ENCODE assay signal across 21 cellular contexts in genomic region chr18:23890589-23890988, GRCh38.
DNase-seq lines count a peak whose midpoint lies in the region; ATAC-seq and TF ChIP-seq lines count a peak whose summit lies in the region.
"Had no signal": no experiment of that assay in that cellular context is flagged by ENCODE, and none has a peak within 500 bp of the region (broad histone marks: within the 10 kb centered on the region; RNA-seq: fewer than 3 reads in every experiment).

No MANE protein-coding gene starts in this region.

- no peak overlapping the region for H3K27ac ChIP-seq in left ventricle myocardium inferior (replicated peaks)
- H3K27ac ChIP-seq: dorsolateral prefrontal cortex, Peyer's patch, thyroid gland, VCaP had no signal

- intact Hi-C loops in left ventricle myocardium inferior (cut with micrococcal nuclease): no loop called here

- no peak for TF ChIP-seq CTCF in left ventricle myocardium inferior (IDR thresholded peaks at IDR 0.05; ENCODE audit: borderline replicate concordance)

- ATAC-seq in HG03159 (IDR thresholded peaks at IDR 0.05; ENCODE audit: unreplicated experiment): no peak
- ATAC-seq: activated CD8-positive, alpha-beta T cell treated with anti-CD3 and anti-CD28 coated beads, Interleukin-2, amount 10 ng/mL, durations not matched to agents 7 days and 5 days; sciatic nerve had no signal

- peaks cover 9% of the 10 kb centered on the region for H3K4me1 ChIP-seq in left ventricle myocardium inferior
- H3K4me1 ChIP-seq: BE2C, thyroid gland had no signal

- no peak overlapping the region for H3K4me3 ChIP-seq in left ventricle myocardium inferior
- no peak overlapping the region for H3K4me3 ChIP-seq in H7 (ENCODE audit: insufficient read depth, low read depth, low read length)
- H3K4me3 ChIP-seq: dorsolateral prefrontal cortex, Peyer's patch, thyroid gland had no signal

- H3K27me3 ChIP-seq in left ventricle myocardium inferior (ENCODE audit: low read depth) (no peaks in the 10 kb centered on the region), H7 (ENCODE audit: control insufficient read depth, insufficient read depth, low read length) (no peaks in the 10 kb centered on the region)
- H3K27me3 ChIP-seq: BE2C, dorsolateral prefrontal cortex, Peyer's patch, thyroid gland had no signal

- H3K9me3 ChIP-seq in left ventricle myocardium inferior (replicated peaks): no peaks in the 10 kb centered on the region
- H3K9me3 ChIP-seq: BE2C, Peyer's patch, thyroid gland had no signal

- H3K36me3 ChIP-seq in left ventricle myocardium inferior (no peaks in the 10 kb centered on the region), H7 (replicated peaks; ENCODE audit: control insufficient read depth, insufficient read depth, low read length) (no peaks in the 10 kb centered on the region)
- H3K36me3 ChIP-seq: BE2C, thyroid gland had no signal

- DNase-seq in Daoy (ENCODE audit: low read depth) (peak; percentile 17), M059J (ENCODE audit: low read depth) (peak; percentile 91), dedifferentiated amniotic fluid mesenchymal stem cell (ENCODE audit: extremely low spot score) (peak; percentile 27), non-pigmented ciliary epithelial cell (ENCODE audit: low read depth) (peak; percentile 18), left ventricle myocardium inferior (no peak), NCI-H2081 (lab: John Stamatoyannopoulos, UW) (no peak), H7 (no peak)
- DNase-seq: activated CD8-positive, alpha-beta T cell treated with anti-CD3 and anti-CD28 coated beads, Interleukin-2, amount 10 ng/mL, durations not matched to agents 7 days and 5 days; BE2C; dorsolateral prefrontal cortex; GOT3; immature natural killer cell; mesendoderm; NCI-H2029; NCI-H526 treated with DMSO at 0.1 percent for 48 hours; Peyer's patch; stimulated activated CD4-positive, alpha-beta T cell treated with anti-CD3 and anti-CD28 coated beads, Interleukin-4, amount 100 ng/mL, for 1 hour; thyroid gland had no signal

Comparison
In these comparisons a context has a peak if more than half of its experiments do, and no peak if none do; other contexts are left out.
1. DNase-seq: peak in Daoy (single experiment), M059J (single experiment), dedifferentiated amniotic fluid mesenchymal stem cell (single experiment) and non-pigmented ciliary epithelial cell (single experiment); none in left ventricle myocardium inferior (single experiment), NCI-H2081 (0 of 2) and H7 (single experiment).